ENCODE assay signal across 37 cellular contexts in the genomic region with DNA sequence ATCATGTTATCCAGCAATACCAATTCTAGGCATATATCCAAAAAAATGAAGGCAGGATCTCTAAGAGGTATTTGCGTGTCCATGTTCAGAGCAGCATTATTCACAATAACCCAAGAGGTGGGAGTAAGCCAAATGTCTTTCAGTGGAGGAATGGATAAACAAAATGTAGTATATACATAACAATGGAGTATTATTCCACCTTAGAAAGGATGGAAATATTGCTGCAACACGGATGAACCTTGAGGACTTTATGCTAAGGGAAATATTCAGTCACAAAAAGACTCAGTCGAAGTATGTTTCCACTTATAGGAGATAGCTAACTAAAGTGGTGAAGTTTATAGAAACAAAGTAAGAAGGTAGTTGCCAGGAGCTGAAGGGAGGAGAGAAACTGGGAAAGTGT.
"Had no signal": no experiment of that assay in that cellular context is flagged by ENCODE, and none has a peak within 500 bp of the region (broad histone marks: within the 10 kb centered on the region; RNA-seq: fewer than 3 reads in every experiment).

No MANE protein-coding gene starts in this region.

- H3K36me3 ChIP-seq: adrenal gland, brain microvascular endothelial cell, breast epithelium had no signal

- H3K4me1 Mint-ChIP-seq: activated CD4-positive, alpha-beta memory T cell treated with anti-CD3 and anti-CD28 coated beads, Interleukin-2, amount 10 ng/mL, durations not matched to agents 7 days and 5 days; activated CD4-positive, alpha-beta T cell treated with anti-CD3 and anti-CD28 coated beads for 36 hours; activated CD4-positive, alpha-beta T cell treated with anti-CD3 and anti-CD28 coated beads, Interleukin-2, amount 10 ng/mL, durations not matched to agents 7 days and 5 days; activated CD8-positive, alpha-beta memory T cell treated with anti-CD3 and anti-CD28 coated beads, Interleukin-2, amount 10 ng/mL, durations not matched to agents 7 days and 5 days; activated naive CD8-positive, alpha-beta T cell treated with anti-CD3 and anti-CD28 coated beads for 36 hours; activated T-helper 17 cell treated with anti-CD3 and anti-CD28 coated beads, Interleukin-2, amount 50 U/mL, for 72 hours had no signal

- ATAC-seq: activated CD4-positive, alpha-beta T cell treated with anti-CD3 and anti-CD28 coated beads for 36 hours; activated CD4-positive, CD25-positive, alpha-beta regulatory T cell treated with anti-CD3 and anti-CD28 coated beads, Interleukin-2, amount 50 U/mL, for 24 hours; activated CD8-positive, alpha-beta memory T cell treated with anti-CD3 and anti-CD28 coated beads, Interleukin-2, amount 10 ng/mL, durations not matched to agents 7 days and 5 days; activated CD8-positive, alpha-beta T cell treated with anti-CD3 and anti-CD28 coated beads, Interleukin-2, amount 10 ng/mL, durations not matched to agents 7 days and 5 days; activated naive CD4-positive, alpha-beta T cell treated with anti-CD3 and anti-CD28 coated beads, Interleukin-2, amount 50 U/mL, for 72 hours; activated T-helper 17 cell treated with anti-CD3 and anti-CD28 coated beads, Interleukin-2, amount 50 U/mL, for 72 hours; body of pancreas had no signal

- DNase-seq: activated CD4-positive, alpha-beta memory T cell treated with anti-CD3 and anti-CD28 coated beads, Interleukin-2, amount 10 ng/mL, durations not matched to agents 7 days and 5 days; activated CD4-positive, alpha-beta T cell treated with anti-CD3 and anti-CD28 coated beads for 1 hour; activated CD4-positive, alpha-beta T cell treated with anti-CD3 and anti-CD28 coated beads for 36 hours; activated CD4-positive, alpha-beta T cell treated with anti-CD3 and anti-CD28 coated beads for 48 hours; activated CD4-positive, alpha-beta T cell treated with anti-CD3 and anti-CD28 coated beads, Interleukin-2, amount 10 ng/mL, durations not matched to agents 7 days and 5 days; activated CD4-positive, alpha-beta T cell treated with anti-CD3 and anti-CD28 coated beads, Interleukin-2, amount 50 U/mL, for 48 hours; activated CD4-positive, CD25-positive, alpha-beta regulatory T cell; activated CD8-positive, alpha-beta memory T cell treated with anti-CD3 and anti-CD28 coated beads for 24 hours; activated CD8-positive, alpha-beta memory T cell treated with anti-CD3 and anti-CD28 coated beads, Interleukin-2, amount 10 ng/mL, durations not matched to agents 7 days and 5 days; activated CD8-positive, alpha-beta memory T cell treated with anti-CD3 and anti-CD28 coated beads, Interleukin-2, amount 50 U/mL, for 48 hours; activated CD8-positive, alpha-beta T cell treated with anti-CD3 and anti-CD28 coated beads, Interleukin-2, amount 10 ng/mL, durations not matched to agents 7 days and 5 days; activated effector memory CD4-positive, alpha-beta T cell treated with anti-CD3 and anti-CD28 coated beads, Interleukin-2, amount 50 U/mL, for 16 hours; activated gamma-delta T cell treated with Interleukin-2 at 50 U/mL for 16 hours; activated naive CD4-positive, alpha-beta T cell; activated naive CD4-positive, alpha-beta T cell treated with anti-CD3 and anti-CD28 coated beads for 36 hours; activated naive CD4-positive, alpha-beta T cell treated with anti-CD3 and anti-CD28 coated beads, Interleukin-2, amount 50 U/mL, for 16 hours; activated naive CD8-positive, alpha-beta T cell treated with anti-CD3 and anti-CD28 coated beads for 36 hours; activated T-cell treated with anti-CD3 and anti-CD28 coated beads, Interleukin-2, amount 50 U/mL, for 24 hours; activated T-cell treated with anti-CD3 and anti-CD28 coated beads, Interleukin-2, amount 50 U/mL, for 48 hours; adrenal gland; amniotic stem cell; aorta; body of pancreas; brain microvascular endothelial cell; central memory CD4-positive, alpha-beta T cell; T-helper 1 cell; T-helper 2 cell; T-helper 9 cell had no signal

- H3K4me3 Mint-ChIP-seq: activated CD4-positive, alpha-beta memory T cell treated with anti-CD3 and anti-CD28 coated beads, Interleukin-2, amount 10 ng/mL, durations not matched to agents 7 days and 5 days; activated CD4-positive, alpha-beta T cell treated with anti-CD3 and anti-CD28 coated beads for 36 hours; activated CD4-positive, alpha-beta T cell treated with anti-CD3 and anti-CD28 coated beads, Interleukin-2, amount 10 ng/mL, durations not matched to agents 7 days and 5 days; activated CD8-positive, alpha-beta memory T cell treated with anti-CD3 and anti-CD28 coated beads, Interleukin-2, amount 10 ng/mL, durations not matched to agents 7 days and 5 days; activated CD8-positive, alpha-beta T cell treated with anti-CD3 and anti-CD28 coated beads, Interleukin-2, amount 10 ng/mL, durations not matched to agents 7 days and 5 days; activated naive CD4-positive, alpha-beta T cell treated with anti-CD3 and anti-CD28 coated beads for 36 hours; activated naive CD8-positive, alpha-beta T cell treated with anti-CD3 and anti-CD28 coated beads for 36 hours; activated T-cell treated with anti-CD3 and anti-CD28 coated beads, Interleukin-2, amount 50 U/mL, for 24 hours; activated T-helper 17 cell treated with anti-CD3 and anti-CD28 coated beads, Interleukin-2, amount 50 U/mL, for 72 hours; T-helper 1 cell treated with Interleukin-12 subunit alpha and Interleukin-12 subunit beta and Interleukin-4 antibody, amounts not matched to agents 30 μg/mL and 1 μg/mL, for 36 hours; T-helper 2 cell treated with Interferon-gamma antibody and Interleukin-4, amounts not matched to agents 5 μg/mL and 100 μg/mL, for 36 hours had no signal

- H3K27me3 Mint-ChIP-seq: activated CD4-positive, alpha-beta memory T cell treated with anti-CD3 and anti-CD28 coated beads, Interleukin-2, amount 10 ng/mL, durations not matched to agents 7 days and 5 days; activated CD4-positive, alpha-beta T cell treated with anti-CD3 and anti-CD28 coated beads for 36 hours; activated CD4-positive, alpha-beta T cell treated with anti-CD3 and anti-CD28 coated beads, Interleukin-2, amount 10 ng/mL, durations not matched to agents 7 days and 5 days; activated CD8-positive, alpha-beta memory T cell treated with anti-CD3 and anti-CD28 coated beads, Interleukin-2, amount 10 ng/mL, durations not matched to agents 7 days and 5 days; activated naive CD8-positive, alpha-beta T cell treated with anti-CD3 and anti-CD28 coated beads for 36 hours; activated T-cell treated with anti-CD3 and anti-CD28 coated beads, Interleukin-2, amount 50 U/mL, for 24 hours; activated T-helper 17 cell treated with anti-CD3 and anti-CD28 coated beads, Interleukin-2, amount 50 U/mL, for 72 hours had no signal

- H3K27ac Mint-ChIP-seq: activated CD4-positive, alpha-beta memory T cell treated with anti-CD3 and anti-CD28 coated beads, Interleukin-2, amount 10 ng/mL, durations not matched to agents 7 days and 5 days; activated CD4-positive, alpha-beta T cell treated with anti-CD3 and anti-CD28 coated beads for 36 hours; activated CD4-positive, alpha-beta T cell treated with anti-CD3 and anti-CD28 coated beads, Interleukin-2, amount 10 ng/mL, durations not matched to agents 7 days and 5 days; activated CD8-positive, alpha-beta memory T cell treated with anti-CD3 and anti-CD28 coated beads, Interleukin-2, amount 10 ng/mL, durations not matched to agents 7 days and 5 days; activated CD8-positive, alpha-beta T cell treated with anti-CD3 and anti-CD28 coated beads, Interleukin-2, amount 10 ng/mL, durations not matched to agents 7 days and 5 days; activated naive CD4-positive, alpha-beta T cell treated with anti-CD3 and anti-CD28 coated beads for 36 hours; activated naive CD4-positive, alpha-beta T cell treated with anti-CD3 and anti-CD28 coated beads, Interleukin-2, amount 50 U/mL, for 72 hours; activated naive CD8-positive, alpha-beta T cell treated with anti-CD3 and anti-CD28 coated beads for 36 hours; activated T-cell treated with anti-CD3 and anti-CD28 coated beads, Interleukin-2, amount 50 U/mL, for 24 hours; activated T-helper 17 cell treated with anti-CD3 and anti-CD28 coated beads, Interleukin-2, amount 50 U/mL, for 72 hours; T-helper 1 cell treated with Interleukin-12 subunit alpha and Interleukin-12 subunit beta and Interleukin-4 antibody, amounts not matched to agents 30 μg/mL and 1 μg/mL, for 36 hours; T-helper 2 cell treated with Interferon-gamma antibody and Interleukin-4, amounts not matched to agents 5 μg/mL and 100 μg/mL, for 36 hours had no signal

- H3K27ac ChIP-seq: adrenal gland, body of pancreas, brain microvascular endothelial cell, breast epithelium, VCaP had no signal

- H3K4me1 ChIP-seq: adrenal gland, body of pancreas, breast epithelium had no signal

- H3K4me3 ChIP-seq: adrenal gland, body of pancreas, breast epithelium had no signal

- H3K9me3 Mint-ChIP-seq: activated CD4-positive, alpha-beta memory T cell treated with anti-CD3 and anti-CD28 coated beads, Interleukin-2, amount 10 ng/mL, durations not matched to agents 7 days and 5 days; activated naive CD4-positive, alpha-beta T cell treated with anti-CD3 and anti-CD28 coated beads for 36 hours; activated naive CD8-positive, alpha-beta T cell treated with anti-CD3 and anti-CD28 coated beads for 36 hours; activated T-helper 17 cell treated with anti-CD3 and anti-CD28 coated beads, Interleukin-2, amount 50 U/mL, for 72 hours had no signal

- FAIRE-seq: astrocyte, TTC549 had no signal

- H3K27me3 ChIP-seq: adrenal gland, body of pancreas, brain microvascular endothelial cell, breast epithelium had no signal

- H3K9me3 ChIP-seq: adrenal gland, body of pancreas, breast epithelium had no signal
